35 cellular contexts compared by ENCODE assay signal in genomic region chrY:7944135-7944534, GRCh38.
"Had no signal": no experiment of that assay in that cellular context is flagged by ENCODE, and none has a peak within 500 bp of the region (broad histone marks: within the 10 kb centered on the region; RNA-seq: fewer than 3 reads in every experiment).

No MANE protein-coding gene starts in this region.

- DNase-seq: activated B cell treated with CpG ODN at 0.5 μM for 24 hours; activated CD4-positive, alpha-beta memory T cell treated with anti-CD3 and anti-CD28 coated beads, Interleukin-2, amount 10 ng/mL, durations not matched to agents 7 days and 5 days; activated CD4-positive, alpha-beta T cell treated with anti-CD3 and anti-CD28 coated beads for 4 hours; activated CD4-positive, alpha-beta T cell treated with anti-CD3 and anti-CD28 coated beads, Interleukin-2, amount 50 U/mL, for 1 hour; activated CD4-positive, CD25-positive, alpha-beta regulatory T cell treated with anti-CD3 and anti-CD28 coated beads, Interleukin-2, amount 50 U/mL, for 72 hours; activated CD8-positive, alpha-beta memory T cell treated with anti-CD3 and anti-CD28 coated beads for 24 hours; activated CD8-positive, alpha-beta memory T cell treated with anti-CD3 and anti-CD28 coated beads, Interleukin-2, amount 10 ng/mL, durations not matched to agents 7 days and 5 days; activated CD8-positive, alpha-beta memory T cell treated with anti-CD3 and anti-CD28 coated beads, Interleukin-2, amount 50 U/mL, for 48 hours; activated effector memory CD4-positive, alpha-beta T cell treated with anti-CD3 and anti-CD28 coated beads, Interleukin-2, amount 50 U/mL, for 16 hours; activated naive CD4-positive, alpha-beta T cell; activated naive CD4-positive, alpha-beta T cell treated with anti-CD3 and anti-CD28 coated beads, Interleukin-2, amount 50 U/mL, for 16 hours; activated naive CD8-positive, alpha-beta T cell treated with anti-CD3 and anti-CD28 coated beads for 36 hours; activated T-cell treated with anti-CD3 and anti-CD28 coated beads, Interleukin-2, amount 50 U/mL, for 48 hours; amygdala; MG63; NCI-H1092 treated with DMSO at 0.1 percent for 48 hours; NCI-H1417; NCI-H146; NCI-H187; NCI-H2029 treated with DMSO at 0.1 percent for 48 hours; NCI-H2107; NCI-H2171; NCI-H446 treated with DMSO at 0.1 percent for 48 hours; NCI-H524; NK-92 treated with Interleukin-12 subunit alpha and Interleukin-12 subunit beta, amount 100 ng/mL, for 24 hours; PC-3; Peyer's patch; RPMI8226; SHP77 treated with DMSO at 0.1 percent for 48 hours; SK-N-SH; SW 1271; T-helper 1 cell; T-helper 2 cell; T-helper 9 cell had no signal

- ATAC-seq: activated CD8-positive, alpha-beta memory T cell treated with anti-CD3 and anti-CD28 coated beads, Interleukin-2, amount 10 ng/mL, durations not matched to agents 7 days and 5 days; activated T-helper 17 cell treated with anti-CD3 and anti-CD28 coated beads, Interleukin-2, amount 50 U/mL, for 72 hours; PC-3 had no signal
